ENCODE assay signal across 1 cellular context in genomic region chr10:67788028-67788886, GRCh38.
TF ChIP-seq lines count a peak whose summit lies in the region.

No MANE protein-coding gene starts in this region.

TF ChIP-seq in HEK293, 187 proteins besides CTCF, POLR2A, EP300 and RAD21 (continued from another document):
- TF ChIP-seq ZNF449 (tag by site-specific recombination; IDR thresholded peaks at IDR 0.05) (no peak), BCL11B (tag by site-specific recombination; IDR thresholded peaks at IDR 0.05; ENCODE audit: low read depth) (peak; percentile 41; the same call in 1 of the 2 replicates), ZNF394 (tag by site-specific recombination; IDR thresholded peaks at IDR 0.05; ENCODE audit: borderline replicate concordance) (no peak), ZNF776 (tag by site-specific recombination; IDR thresholded peaks at IDR 0.05; ENCODE audit: borderline replicate concordance) (no peak), ZNF335 (tag by site-specific recombination; conservative IDR thresholded peaks at IDR 0.05) (peak; percentile 54), ZBTB17 (tag by site-specific recombination; IDR thresholded peaks at IDR 0.05) (peak; percentile 48; the same call in 1 of the 2 replicates), ZNF654 (tag by site-specific recombination; IDR thresholded peaks at IDR 0.05; ENCODE audit: low read depth) (peak; percentile 97), ZNF596 (tag by site-specific recombination; IDR thresholded peaks at IDR 0.05) (no peak), ZSCAN30 (tag by site-specific recombination; IDR thresholded peaks at IDR 0.05) (0 out of 2 replicates have a peak, but pooled peaks have one; percentile 16), BCL11A (tag by site-specific recombination; IDR thresholded peaks at IDR 0.05; ENCODE audit: low read depth) (no peak), KLF8 (tag by site-specific recombination; IDR thresholded peaks at IDR 0.05) (peak; percentile 19; the same call in 1 of the 2 replicates), KLF7 (tag by site-specific recombination; IDR thresholded peaks at IDR 0.05; ENCODE audit: borderline replicate concordance) (0 out of 2 replicates have a peak, but pooled peaks have one; percentile 32)
- TF ChIP-seq, protein P1, sequence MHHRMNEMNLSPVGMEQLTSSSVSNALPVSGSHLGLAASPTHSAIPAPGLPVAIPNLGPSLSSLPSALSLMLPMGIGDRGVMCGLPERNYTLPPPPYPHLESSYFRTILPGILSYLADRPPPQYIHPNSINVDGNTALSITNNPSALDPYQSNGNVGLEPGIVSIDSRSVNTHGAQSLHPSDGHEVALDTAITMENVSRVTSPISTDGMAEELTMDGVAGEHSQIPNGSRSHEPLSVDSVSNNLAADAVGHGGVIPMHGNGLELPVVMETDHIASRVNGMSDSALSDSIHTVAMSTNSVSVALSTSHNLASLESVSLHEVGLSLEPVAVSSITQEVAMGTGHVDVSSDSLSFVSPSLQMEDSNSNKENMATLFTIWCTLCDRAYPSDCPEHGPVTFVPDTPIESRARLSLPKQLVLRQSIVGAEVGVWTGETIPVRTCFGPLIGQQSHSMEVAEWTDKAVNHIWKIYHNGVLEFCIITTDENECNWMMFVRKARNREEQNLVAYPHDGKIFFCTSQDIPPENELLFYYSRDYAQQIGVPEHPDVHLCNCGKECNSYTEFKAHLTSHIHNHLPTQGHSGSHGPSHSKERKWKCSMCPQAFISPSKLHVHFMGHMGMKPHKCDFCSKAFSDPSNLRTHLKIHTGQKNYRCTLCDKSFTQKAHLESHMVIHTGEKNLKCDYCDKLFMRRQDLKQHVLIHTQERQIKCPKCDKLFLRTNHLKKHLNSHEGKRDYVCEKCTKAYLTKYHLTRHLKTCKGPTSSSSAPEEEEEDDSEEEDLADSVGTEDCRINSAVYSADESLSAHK (tag by site-specific recombination; IDR thresholded peaks at IDR 0.05) = no peak
- TF ChIP-seq, protein P2, sequence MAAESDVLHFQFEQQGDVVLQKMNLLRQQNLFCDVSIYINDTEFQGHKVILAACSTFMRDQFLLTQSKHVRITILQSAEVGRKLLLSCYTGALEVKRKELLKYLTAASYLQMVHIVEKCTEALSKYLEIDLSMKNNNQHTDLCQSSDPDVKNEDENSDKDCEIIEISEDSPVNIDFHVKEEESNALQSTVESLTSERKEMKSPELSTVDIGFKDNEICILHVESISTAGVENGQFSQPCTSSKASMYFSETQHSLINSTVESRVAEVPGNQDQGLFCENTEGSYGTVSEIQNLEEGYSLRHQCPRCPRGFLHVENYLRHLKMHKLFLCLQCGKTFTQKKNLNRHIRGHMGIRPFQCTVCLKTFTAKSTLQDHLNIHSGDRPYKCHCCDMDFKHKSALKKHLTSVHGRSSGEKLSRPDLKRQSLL (tag by site-specific recombination; IDR thresholded peaks at IDR 0.05) = peak; percentile 35; the same call in 1 of the 2 replicates
- TF ChIP-seq, protein P3, sequence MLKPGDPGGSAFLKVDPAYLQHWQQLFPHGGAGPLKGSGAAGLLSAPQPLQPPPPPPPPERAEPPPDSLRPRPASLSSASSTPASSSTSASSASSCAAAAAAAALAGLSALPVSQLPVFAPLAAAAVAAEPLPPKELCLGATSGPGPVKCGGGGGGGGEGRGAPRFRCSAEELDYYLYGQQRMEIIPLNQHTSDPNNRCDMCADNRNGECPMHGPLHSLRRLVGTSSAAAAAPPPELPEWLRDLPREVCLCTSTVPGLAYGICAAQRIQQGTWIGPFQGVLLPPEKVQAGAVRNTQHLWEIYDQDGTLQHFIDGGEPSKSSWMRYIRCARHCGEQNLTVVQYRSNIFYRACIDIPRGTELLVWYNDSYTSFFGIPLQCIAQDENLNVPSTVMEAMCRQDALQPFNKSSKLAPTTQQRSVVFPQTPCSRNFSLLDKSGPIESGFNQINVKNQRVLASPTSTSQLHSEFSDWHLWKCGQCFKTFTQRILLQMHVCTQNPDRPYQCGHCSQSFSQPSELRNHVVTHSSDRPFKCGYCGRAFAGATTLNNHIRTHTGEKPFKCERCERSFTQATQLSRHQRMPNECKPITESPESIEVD (tag by site-specific recombination; IDR thresholded peaks at IDR 0.05) = no peak
